ENCODE assay signal across 8 cellular contexts in genomic region chr12:108515916-108516315, GRCh38. TPM values are rescaled to one million over a fixed set of nuclear protein-coding genes. Genes with fewer than 3 reads are reported as not detected.
DNase-seq lines count a peak whose midpoint lies in the region; ATAC-seq, FAIRE-seq and TF ChIP-seq lines count a peak whose summit lies in the region.

No MANE protein-coding gene starts in this region.

- WGBS in right cardiac atrium = 60% methylated on average over 5 of the region's 5 CpGs

- H3K9me3 ChIP-seq in T-helper 17 cell (ENCODE audit: control insufficient read depth, low read length, poor library complexity, severe bottlenecking) = no peaks in the 10 kb centered on the region
- no peaks in the 10 kb centered on the region for H3K9me3 ChIP-seq in right cardiac atrium (ENCODE audit: control insufficient read depth, low read length)

- H3K27me3 Mint-ChIP-seq in T-helper 17 cell = no peaks in the 10 kb centered on the region

- H3K4me3 ChIP-seq in right cardiac atrium (ENCODE audit: low read length) = peak overlapping the region; percentile 69

- intact Hi-C loops in right cardiac atrium (cut with DNase I) = no loop called here

- DNase-seq in SIG-M5 treated with dmso at 0.1 percent for 504 hours (lab: John Stamatoyannopoulos, UW; ENCODE audit: unreplicated experiment) = peak; percentile 16
- no peak for DNase-seq in SIG-M5 (lab: John Stamatoyannopoulos, UW)
- no peak for DNase-seq in T-helper 17 cell
- no peak for DNase-seq in right cardiac atrium
- peak; percentile 27 for DNase-seq in stimulated activated naive CD8-positive, alpha-beta T cell treated with anti-CD3 and anti-CD28 coated beads, Interleukin-15, Interleukin-2, amounts not matched to agents 100 U/mL and 50 U/mL, for 24 hours
- no peak for DNase-seq in H54 (ENCODE audit: insufficient read length, low spot score)
- DNase-seq in anterior cingulate cortex (lab: John Stamatoyannopoulos, UW) = no peak
- no peak for DNase-seq in foreskin melanocyte

- no peak for TF ChIP-seq POLR2A in H54 (IDR thresholded peaks at IDR 0.05; ENCODE audit: low read depth, low read length)

- no peak for ATAC-seq in T-helper 17 cell
- ATAC-seq in right cardiac atrium = no peak
- no peak for ATAC-seq in stimulated activated naive CD8-positive, alpha-beta T cell treated with anti-CD3 and anti-CD28 coated beads, Interleukin-15, Interleukin-2, amounts not matched to agents 100 U/mL and 50 U/mL, for 24 hours

- peak overlapping the region; percentile 93 for H3K27ac Mint-ChIP-seq in T-helper 17 cell

- peak overlapping the region; percentile 97 for H3K4me3 Mint-ChIP-seq in T-helper 17 cell

- peaks cover 4% of the 10 kb centered on the region for H3K4me1 ChIP-seq in right cardiac atrium (ENCODE audit: control insufficient read depth, insufficient read depth, low read length)

- peaks cover 2% of the 10 kb centered on the region for H3K36me3 Mint-ChIP-seq in T-helper 17 cell (ENCODE audit: low read depth)

- H3K27ac ChIP-seq in right cardiac atrium (ENCODE audit: low read length) = no peak overlapping the region

- H3K27me3 ChIP-seq in right cardiac atrium (ENCODE audit: control insufficient read depth, insufficient read depth) = no peaks in the 10 kb centered on the region

- FAIRE-seq in H54 (lab: Jason Lieb, UNC) = no peak

- peaks cover 28% of the 10 kb centered on the region for H3K4me1 Mint-ChIP-seq in T-helper 17 cell

RNA-seq across cellular contexts. Expression of gene FICD, which starts 0.8 kb away (rescaled TPM):
- total RNA-seq in T-helper 17 cell = 1 to 10 TPM; 4.4 to 5.1 TPM
- 1 to 10 TPM; 2.8 to 7.1 (median 3.2) TPM for total RNA-seq in right cardiac atrium
- polyA plus RNA-seq in right cardiac atrium = 1.8 TPM

RNA-seq across cellular contexts. Expression of gene SART3, which starts 45.1 kb away (rescaled TPM):
- 100 to 1,000 TPM in 1 of 2 donors, 10 to 100 TPM in 1; 85.3 to 107 TPM for total RNA-seq in T-helper 17 cell
- 10 to 100 TPM; 21.1 to 27.7 (median 25.6) TPM for total RNA-seq in right cardiac atrium
- 14.2 TPM for polyA plus RNA-seq in right cardiac atrium

RNA-seq across cellular contexts. Expression of gene ISCU, which starts 46.5 kb away (rescaled TPM):
- total RNA-seq in T-helper 17 cell (100 to 1,000 TPM; 139 to 177 TPM), right cardiac atrium (100 to 1,000 TPM; 276 to 363 (median 303) TPM)
- 457 TPM for polyA plus RNA-seq in right cardiac atrium

Comparison
In these comparisons a context has a peak if more than half of its experiments do, and no peak if none do; other contexts are left out.
1. DNase-seq: peak in SIG-M5 treated with dmso at 0.1 percent for 504 hours (single experiment) and stimulated activated naive CD8-positive, alpha-beta T cell treated with anti-CD3 and anti-CD28 coated beads, Interleukin-15, Interleukin-2, amounts not matched to agents 100 U/mL and 50 U/mL, for 24 hours (single experiment); none in SIG-M5 (single experiment), T-helper 17 cell (0 of 3), right cardiac atrium (0 of 3), H54 (single experiment), anterior cingulate cortex (0 of 58) and foreskin melanocyte (single experiment).